In genomic region chr1:50972766-50973165, GRCh38 we compare ENCODE assay signal across 14 cellular contexts. TPM values are rescaled to one million over a fixed set of nuclear protein-coding genes. Genes with fewer than 3 reads are reported as not detected.
A peak's percentile ranks its signal among the peaks of the same experiment; 100 is the strongest.
DNase-seq lines count a peak whose midpoint lies in the region; ATAC-seq and TF ChIP-seq lines count a peak whose summit lies in the region.
"Had no signal": no experiment of that assay in that cellular context is flagged by ENCODE, and none has a peak within 500 bp of the region (broad histone marks: within the 10 kb centered on the region; RNA-seq: fewer than 3 reads in every experiment).

No MANE protein-coding gene starts in this region.

- DNase-seq in NCI-H345 treated with DMSO at 0.1 percent for 48 hours (lab: John Stamatoyannopoulos, UW; ENCODE audit: unreplicated experiment) = peak; percentile 37
- DNase-seq in NCI-H345 (lab: John Stamatoyannopoulos, UW) = no peak
- peak; percentile 53 to 81 for DNase-seq in Kasumi-1 (lab: John Stamatoyannopoulos, UW)
- no peak for DNase-seq in MCF 10A (ENCODE audit: unreplicated experiment)
- no peak for DNase-seq in ovary
- DNase-seq in NK-92 (lab: John Stamatoyannopoulos, UW; ENCODE audit: unreplicated experiment) = no peak
- DNase-seq: activated CD4-positive, alpha-beta T cell treated with anti-CD3 and anti-CD28 coated beads for 36 hours; activated effector memory CD4-positive, alpha-beta T cell treated with Interleukin-2 at 50 U/mL for 16 hours; naive B cell; NCI-H2081 treated with DMSO at 0.1 percent for 48 hours; SHP77 had no signal

- intact Hi-C loops in MCF 10A (cut with micrococcal nuclease) (no loop called here), ovary (cut with DNase I) (loop anchor here in 1 of 4 donors (10.0 kb wide), 1 partner anchor 1952 kb away; the partner anchor contains the start of genes ECHDC2 and SCP2)

- 13 to 34% (median 13%) methylated on average over 1 of the region's 1 CpG for WGBS in ovary, 3 donors

- peak overlapping the region; percentile 97 for H3K4me2 ChIP-seq in skeletal muscle satellite cell (ENCODE audit: low read length)

- H3K4me3 ChIP-seq in skeletal muscle satellite cell (ENCODE audit: low read length) (peak overlapping the region; percentile 87), ovary (no peak overlapping the region)

- no peak for TF ChIP-seq EP300 in ovary (IDR thresholded peaks at IDR 0.05)

- no peaks in the 10 kb centered on the region for H3K9me3 Mint-ChIP-seq in MCF 10A (ENCODE audit: unreplicated experiment)
- H3K9me3 Mint-ChIP-seq: naive B cell; stimulated activated naive CD8-positive, alpha-beta T cell treated with anti-CD3 and anti-CD28 coated beads, Interleukin-15, Interleukin-2, amounts not matched to agents 100 ng/mL and 50 ng/mL, for 24 hours had no signal

- peaks cover 10% of the 10 kb centered on the region for H3K36me3 Mint-ChIP-seq in MCF 10A (ENCODE audit: insufficient read depth, unreplicated experiment)
- H3K36me3 Mint-ChIP-seq: naive B cell had no signal

- TF ChIP-seq POLR2A in ovary (IDR thresholded peaks at IDR 0.05) = no peak

- BruUV-seq in MCF 10A (replicated peaks; lab: Mats Ljungman, UMichigan) = no TSS peak

- H3K4me3 Mint-ChIP-seq in MCF 10A (ENCODE audit: unreplicated experiment) = peak overlapping the region; percentile 86
- H3K4me3 Mint-ChIP-seq: activated CD4-positive, alpha-beta T cell treated with anti-CD3 and anti-CD28 coated beads for 36 hours; stimulated activated naive CD8-positive, alpha-beta T cell treated with anti-CD3 and anti-CD28 coated beads, Interleukin-15, Interleukin-2, amounts not matched to agents 100 ng/mL and 50 ng/mL, for 24 hours had no signal

- H3K36me3 ChIP-seq in skeletal muscle satellite cell (ENCODE audit: insufficient read depth, low read length) = no peaks in the 10 kb centered on the region
- H3K36me3 ChIP-seq in ovary = no peaks in the 10 kb centered on the region

- H3K9ac ChIP-seq in skeletal muscle satellite cell (ENCODE audit: low read depth, low read length) = peak overlapping the region; percentile 91

- peak overlapping the region in 1 of 2 donors; percentile 30 for H3K27ac ChIP-seq in ovary

- no peaks in the 10 kb centered on the region for H3K27me3 Mint-ChIP-seq in MCF 10A (ENCODE audit: insufficient read depth, unreplicated experiment)

- H3K27me3 ChIP-seq in skeletal muscle satellite cell (ENCODE audit: control insufficient read depth, insufficient read depth, low read length) (no peaks in the 10 kb centered on the region), ovary (no peaks in the 10 kb centered on the region)

- CTCF ChIA-PET in MCF 10A (lab: Yijun Ruan, JAX) = interaction anchor here (0.6 to 1.5 kb wide), 8 partner anchors 10 to 420 kb away, joined by 3 to 9 read pairs (median 5); partner anchors contain the start of gene FAF1

- peaks cover 13% of the 10 kb centered on the region for H3K4me1 Mint-ChIP-seq in MCF 10A (ENCODE audit: insufficient read depth, unreplicated experiment)

- no peaks in the 10 kb centered on the region for H3K9me3 ChIP-seq in skeletal muscle satellite cell (replicated peaks; ENCODE audit: low read length)
- H3K9me3 ChIP-seq in ovary = no peaks in the 10 kb centered on the region

- POLR2A ChIA-PET in MCF 10A (lab: Yijun Ruan, JAX) = interaction anchor here (0.7 to 2.6 kb wide), 8 partner anchors 10 to 544 kb away, joined by 3 to 50 read pairs (median 5); partner anchors contain the start of genes FAF1 and RNF11

- peaks cover 26% of the 10 kb centered on the region for H3K4me1 ChIP-seq in skeletal muscle satellite cell (ENCODE audit: control insufficient read depth, insufficient read depth, low read length)
- H3K4me1 ChIP-seq in ovary (ENCODE audit: insufficient read depth) = peaks cover 5% of the 10 kb centered on the region

- no peak for TF ChIP-seq CTCF in MCF 10A (IDR thresholded peaks at IDR 0.05; ENCODE audit: unreplicated experiment)
- TF ChIP-seq CTCF in ovary (IDR thresholded peaks at IDR 0.05) = no peak

- H3K27ac Mint-ChIP-seq in MCF 10A (ENCODE audit: low read depth, unreplicated experiment) = peak overlapping the region; percentile 96
- H3K27ac Mint-ChIP-seq: activated CD4-positive, alpha-beta T cell treated with anti-CD3 and anti-CD28 coated beads for 36 hours; naive B cell; stimulated activated naive CD8-positive, alpha-beta T cell treated with anti-CD3 and anti-CD28 coated beads, Interleukin-15, Interleukin-2, amounts not matched to agents 100 ng/mL and 50 ng/mL, for 24 hours had no signal

- no peak for ATAC-seq in GM21390 (IDR thresholded peaks at IDR 0.05; ENCODE audit: unreplicated experiment)
- ATAC-seq: activated CD4-positive, alpha-beta T cell treated with anti-CD3 and anti-CD28 coated beads for 36 hours had no signal

RNA-seq across cellular contexts. Expression of gene CDKN2C, which starts 2.7 kb away (rescaled TPM):
- 2.7 and 2.8 TPM in 2 replicates for total RNA-seq in MCF 10A (2022)
- 8.6 and 21.6 TPM in 2 replicates for total RNA-seq in skeletal muscle satellite cell (2012; rRNA removed)
- total RNA-seq in ovary = 10 to 100 TPM; 17.4 to 49.2 (median 32.7) TPM
- polyA plus RNA-seq in ovary = 10 to 100 TPM; 46.7 to 65.6 TPM

RNA-seq across cellular contexts. Expression of gene FAF1, which starts 12.7 kb away (rescaled TPM):
- total RNA-seq in MCF 10A (2022) (74.4 and 93.2 TPM in 2 replicates), ovary (10 to 100 TPM; 23.1 to 76.0 (median 57.1) TPM)
- 51.1 and 61.6 TPM in 2 replicates for total RNA-seq in skeletal muscle satellite cell (2012; rRNA removed)
- 10 to 100 TPM; 32.8 to 67.6 TPM for polyA plus RNA-seq in ovary

Comparison
In these comparisons a context has a peak if more than half of its experiments do, and no peak if none do; other contexts are left out.
1. DNase-seq: peak in NCI-H345 treated with DMSO at 0.1 percent for 48 hours (single experiment) and Kasumi-1 (2 of 2); none in NCI-H345 (single experiment), MCF 10A (single experiment), ovary (0 of 5) and NK-92 (single experiment).